ENCODE assay signal across 1 cellular context in the genomic region with DNA sequence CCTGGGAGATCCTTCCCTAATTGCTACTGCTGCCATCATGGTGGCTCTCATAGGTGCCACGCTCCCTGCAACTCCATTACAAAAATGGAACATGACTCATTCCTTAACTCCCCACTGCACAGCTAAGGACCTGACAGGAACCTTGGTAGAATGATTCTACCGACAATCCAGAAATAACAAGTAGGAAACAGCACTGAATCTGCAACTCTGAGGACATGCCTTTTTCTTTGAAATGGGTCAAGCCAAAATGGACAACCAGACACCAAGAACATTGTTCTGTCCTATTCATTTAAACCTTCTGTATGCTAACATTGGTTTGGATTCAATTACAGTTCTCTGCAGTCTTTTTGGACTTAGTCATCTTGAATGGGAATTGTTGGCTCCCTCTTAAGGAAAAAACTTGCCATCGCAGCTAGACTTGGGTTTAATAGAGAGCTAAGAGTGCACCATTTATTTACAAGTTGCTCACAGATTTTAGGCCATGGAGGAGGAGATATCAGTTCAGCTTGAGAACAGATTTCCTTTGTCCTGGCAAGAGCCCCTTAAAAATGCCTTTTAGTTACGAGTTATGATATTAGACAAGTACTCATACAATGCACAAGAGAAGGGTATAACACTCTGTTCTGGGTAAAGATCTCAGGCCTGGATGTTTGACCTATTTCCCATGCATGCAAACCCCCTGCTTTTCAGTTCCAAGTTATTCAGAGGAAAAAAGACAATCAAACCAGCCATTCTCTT.
TF ChIP-seq lines count a peak whose summit lies in the region.

No MANE protein-coding gene starts in this region.

TF ChIP-seq in GM12878, 131 proteins besides CTCF, POLR2A, EP300 and RAD21 (continued from another document):
- TF ChIP-seq PAX5 (IDR thresholded peaks at IDR 0.05; ENCODE audit: borderline replicate concordance, low read depth, low read length) (no peak), ETV6 (conservative IDR thresholded peaks at IDR 0.05 in 1 of 2, IDR thresholded peaks at IDR 0.05 in 1 of 2; ENCODE audit: borderline replicate concordance in 1 of 2, low read depth in 1 of 2) (no peak; a peak in 1 of 4 replicates), HCFC1 (IDR thresholded peaks at IDR 0.05; ENCODE audit: low read length) (no peak), TCF12 (IDR thresholded peaks at IDR 0.05; ENCODE audit: low read depth, low read length) (no peak), SMAD5 (IDR thresholded peaks at IDR 0.05; ENCODE audit: low read depth) (no peak), MTA3 (IDR thresholded peaks at IDR 0.05; ENCODE audit: borderline replicate concordance, low read length) (peak; percentile 53; the same call in 1 of the 2 replicates), NFIC (IDR thresholded peaks at IDR 0.05; ENCODE audit: low read depth, low read length) (peak; percentile 47; the same call in 1 of the 2 replicates), HDAC6 (IDR thresholded peaks at IDR 0.05; ENCODE audit: unreplicated experiment) (no peak), JUND (IDR thresholded peaks at IDR 0.05; ENCODE audit: low read depth, low read length) (no peak), RUNX3 (IDR thresholded peaks at IDR 0.05; ENCODE audit: low read length) (peak; percentile 28; the same call in 1 of the 2 replicates), IKZF2 (IDR thresholded peaks at IDR 0.05) (0 out of 4 replicates have a peak, but pooled peaks of 1 of the 2 experiments have one; percentile 11), IRF4 (IDR thresholded peaks at IDR 0.05; ENCODE audit: low read depth, low read length) (no peak; the same call in 1 of the 2 replicates), ATF7 (IDR thresholded peaks at IDR 0.05; ENCODE audit: low read depth) (no peak), RFX5 (IDR thresholded peaks at IDR 0.05; ENCODE audit: low read depth, low read length) (no peak), RCOR1 (conservative IDR thresholded peaks at IDR 0.05; ENCODE audit: low read depth, low read length) (no peak), EED (IDR thresholded peaks at IDR 0.05; ENCODE audit: low read depth) (peak; percentile 58; the same call in 1 of the 2 replicates), RELA (IDR thresholded peaks at IDR 0.05; ENCODE audit: borderline replicate concordance, partially characterized antibody) (no peak)
- TF ChIP-seq, protein P1, sequence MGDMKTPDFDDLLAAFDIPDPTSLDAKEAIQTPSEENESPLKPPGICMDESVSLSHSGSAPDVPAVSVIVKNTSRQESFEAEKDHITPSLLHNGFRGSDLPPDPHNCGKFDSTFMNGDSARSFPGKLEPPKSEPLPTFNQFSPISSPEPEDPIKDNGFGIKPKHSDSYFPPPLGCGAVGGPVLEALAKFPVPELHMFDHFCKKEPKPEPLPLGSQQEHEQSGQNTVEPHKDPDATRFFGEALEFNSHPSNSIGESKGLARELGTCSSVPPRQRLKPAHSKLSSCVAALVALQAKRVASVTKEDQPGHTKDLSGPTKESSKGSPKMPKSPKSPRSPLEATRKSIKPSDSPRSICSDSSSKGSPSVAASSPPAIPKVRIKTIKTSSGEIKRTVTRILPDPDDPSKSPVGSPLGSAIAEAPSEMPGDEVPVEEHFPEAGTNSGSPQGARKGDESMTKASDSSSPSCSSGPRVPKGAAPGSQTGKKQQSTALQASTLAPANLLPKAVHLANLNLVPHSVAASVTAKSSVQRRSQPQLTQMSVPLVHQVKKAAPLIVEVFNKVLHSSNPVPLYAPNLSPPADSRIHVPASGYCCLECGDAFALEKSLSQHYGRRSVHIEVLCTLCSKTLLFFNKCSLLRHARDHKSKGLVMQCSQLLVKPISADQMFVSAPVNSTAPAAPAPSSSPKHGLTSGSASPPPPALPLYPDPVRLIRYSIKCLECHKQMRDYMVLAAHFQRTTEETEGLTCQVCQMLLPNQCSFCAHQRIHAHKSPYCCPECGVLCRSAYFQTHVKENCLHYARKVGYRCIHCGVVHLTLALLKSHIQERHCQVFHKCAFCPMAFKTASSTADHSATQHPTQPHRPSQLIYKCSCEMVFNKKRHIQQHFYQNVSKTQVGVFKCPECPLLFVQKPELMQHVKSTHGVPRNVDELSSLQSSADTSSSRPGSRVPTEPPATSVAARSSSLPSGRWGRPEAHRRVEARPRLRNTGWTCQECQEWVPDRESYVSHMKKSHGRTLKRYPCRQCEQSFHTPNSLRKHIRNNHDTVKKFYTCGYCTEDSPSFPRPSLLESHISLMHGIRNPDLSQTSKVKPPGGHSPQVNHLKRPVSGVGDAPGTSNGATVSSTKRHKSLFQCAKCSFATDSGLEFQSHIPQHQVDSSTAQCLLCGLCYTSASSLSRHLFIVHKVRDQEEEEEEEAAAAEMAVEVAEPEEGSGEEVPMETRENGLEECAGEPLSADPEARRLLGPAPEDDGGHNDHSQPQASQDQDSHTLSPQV (IDR thresholded peaks at IDR 0.05) = no peak
- TF ChIP-seq, protein P2, sequence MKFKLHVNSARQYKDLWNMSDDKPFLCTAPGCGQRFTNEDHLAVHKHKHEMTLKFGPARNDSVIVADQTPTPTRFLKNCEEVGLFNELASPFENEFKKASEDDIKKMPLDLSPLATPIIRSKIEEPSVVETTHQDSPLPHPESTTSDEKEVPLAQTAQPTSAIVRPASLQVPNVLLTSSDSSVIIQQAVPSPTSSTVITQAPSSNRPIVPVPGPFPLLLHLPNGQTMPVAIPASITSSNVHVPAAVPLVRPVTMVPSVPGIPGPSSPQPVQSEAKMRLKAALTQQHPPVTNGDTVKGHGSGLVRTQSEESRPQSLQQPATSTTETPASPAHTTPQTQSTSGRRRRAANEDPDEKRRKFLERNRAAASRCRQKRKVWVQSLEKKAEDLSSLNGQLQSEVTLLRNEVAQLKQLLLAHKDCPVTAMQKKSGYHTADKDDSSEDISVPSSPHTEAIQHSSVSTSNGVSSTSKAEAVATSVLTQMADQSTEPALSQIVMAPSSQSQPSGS (IDR thresholded peaks at IDR 0.05; ENCODE audit: low read length) = peak; percentile 18; the same call in 1 of the 2 replicates
- TF ChIP-seq, protein P3, sequence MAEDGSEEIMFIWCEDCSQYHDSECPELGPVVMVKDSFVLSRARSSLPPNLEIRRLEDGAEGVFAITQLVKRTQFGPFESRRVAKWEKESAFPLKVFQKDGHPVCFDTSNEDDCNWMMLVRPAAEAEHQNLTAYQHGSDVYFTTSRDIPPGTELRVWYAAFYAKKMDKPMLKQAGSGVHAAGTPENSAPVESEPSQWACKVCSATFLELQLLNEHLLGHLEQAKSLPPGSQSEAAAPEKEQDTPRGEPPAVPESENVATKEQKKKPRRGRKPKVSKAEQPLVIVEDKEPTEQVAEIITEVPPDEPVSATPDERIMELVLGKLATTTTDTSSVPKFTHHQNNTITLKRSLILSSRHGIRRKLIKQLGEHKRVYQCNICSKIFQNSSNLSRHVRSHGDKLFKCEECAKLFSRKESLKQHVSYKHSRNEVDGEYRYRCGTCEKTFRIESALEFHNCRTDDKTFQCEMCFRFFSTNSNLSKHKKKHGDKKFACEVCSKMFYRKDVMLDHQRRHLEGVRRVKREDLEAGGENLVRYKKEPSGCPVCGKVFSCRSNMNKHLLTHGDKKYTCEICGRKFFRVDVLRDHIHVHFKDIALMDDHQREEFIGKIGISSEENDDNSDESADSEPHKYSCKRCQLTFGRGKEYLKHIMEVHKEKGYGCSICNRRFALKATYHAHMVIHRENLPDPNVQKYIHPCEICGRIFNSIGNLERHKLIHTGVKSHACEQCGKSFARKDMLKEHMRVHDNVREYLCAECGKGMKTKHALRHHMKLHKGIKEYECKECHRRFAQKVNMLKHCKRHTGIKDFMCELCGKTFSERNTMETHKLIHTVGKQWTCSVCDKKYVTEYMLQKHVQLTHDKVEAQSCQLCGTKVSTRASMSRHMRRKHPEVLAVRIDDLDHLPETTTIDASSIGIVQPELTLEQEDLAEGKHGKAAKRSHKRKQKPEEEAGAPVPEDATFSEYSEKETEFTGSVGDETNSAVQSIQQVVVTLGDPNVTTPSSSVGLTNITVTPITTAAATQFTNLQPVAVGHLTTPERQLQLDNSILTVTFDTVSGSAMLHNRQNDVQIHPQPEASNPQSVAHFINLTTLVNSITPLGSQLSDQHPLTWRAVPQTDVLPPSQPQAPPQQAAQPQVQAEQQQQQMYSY (CRISPR knock-in tag; IDR thresholded peaks at IDR 0.05) = no peak
- TF ChIP-seq, protein P4, sequence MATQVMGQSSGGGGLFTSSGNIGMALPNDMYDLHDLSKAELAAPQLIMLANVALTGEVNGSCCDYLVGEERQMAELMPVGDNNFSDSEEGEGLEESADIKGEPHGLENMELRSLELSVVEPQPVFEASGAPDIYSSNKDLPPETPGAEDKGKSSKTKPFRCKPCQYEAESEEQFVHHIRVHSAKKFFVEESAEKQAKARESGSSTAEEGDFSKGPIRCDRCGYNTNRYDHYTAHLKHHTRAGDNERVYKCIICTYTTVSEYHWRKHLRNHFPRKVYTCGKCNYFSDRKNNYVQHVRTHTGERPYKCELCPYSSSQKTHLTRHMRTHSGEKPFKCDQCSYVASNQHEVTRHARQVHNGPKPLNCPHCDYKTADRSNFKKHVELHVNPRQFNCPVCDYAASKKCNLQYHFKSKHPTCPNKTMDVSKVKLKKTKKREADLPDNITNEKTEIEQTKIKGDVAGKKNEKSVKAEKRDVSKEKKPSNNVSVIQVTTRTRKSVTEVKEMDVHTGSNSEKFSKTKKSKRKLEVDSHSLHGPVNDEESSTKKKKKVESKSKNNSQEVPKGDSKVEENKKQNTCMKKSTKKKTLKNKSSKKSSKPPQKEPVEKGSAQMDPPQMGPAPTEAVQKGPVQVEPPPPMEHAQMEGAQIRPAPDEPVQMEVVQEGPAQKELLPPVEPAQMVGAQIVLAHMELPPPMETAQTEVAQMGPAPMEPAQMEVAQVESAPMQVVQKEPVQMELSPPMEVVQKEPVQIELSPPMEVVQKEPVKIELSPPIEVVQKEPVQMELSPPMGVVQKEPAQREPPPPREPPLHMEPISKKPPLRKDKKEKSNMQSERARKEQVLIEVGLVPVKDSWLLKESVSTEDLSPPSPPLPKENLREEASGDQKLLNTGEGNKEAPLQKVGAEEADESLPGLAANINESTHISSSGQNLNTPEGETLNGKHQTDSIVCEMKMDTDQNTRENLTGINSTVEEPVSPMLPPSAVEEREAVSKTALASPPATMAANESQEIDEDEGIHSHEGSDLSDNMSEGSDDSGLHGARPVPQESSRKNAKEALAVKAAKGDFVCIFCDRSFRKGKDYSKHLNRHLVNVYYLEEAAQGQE (IDR thresholded peaks at IDR 0.05; ENCODE audit: low read depth, low read length) = no peak
- TF ChIP-seq, protein P5, sequence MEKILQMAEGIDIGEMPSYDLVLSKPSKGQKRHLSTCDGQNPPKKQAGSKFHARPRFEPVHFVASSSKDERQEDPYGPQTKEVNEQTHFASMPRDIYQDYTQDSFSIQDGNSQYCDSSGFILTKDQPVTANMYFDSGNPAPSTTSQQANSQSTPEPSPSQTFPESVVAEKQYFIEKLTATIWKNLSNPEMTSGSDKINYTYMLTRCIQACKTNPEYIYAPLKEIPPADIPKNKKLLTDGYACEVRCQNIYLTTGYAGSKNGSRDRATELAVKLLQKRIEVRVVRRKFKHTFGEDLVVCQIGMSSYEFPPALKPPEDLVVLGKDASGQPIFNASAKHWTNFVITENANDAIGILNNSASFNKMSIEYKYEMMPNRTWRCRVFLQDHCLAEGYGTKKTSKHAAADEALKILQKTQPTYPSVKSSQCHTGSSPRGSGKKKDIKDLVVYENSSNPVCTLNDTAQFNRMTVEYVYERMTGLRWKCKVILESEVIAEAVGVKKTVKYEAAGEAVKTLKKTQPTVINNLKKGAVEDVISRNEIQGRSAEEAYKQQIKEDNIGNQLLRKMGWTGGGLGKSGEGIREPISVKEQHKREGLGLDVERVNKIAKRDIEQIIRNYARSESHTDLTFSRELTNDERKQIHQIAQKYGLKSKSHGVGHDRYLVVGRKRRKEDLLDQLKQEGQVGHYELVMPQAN (conservative IDR thresholded peaks at IDR 0.05) = no peak
- TF ChIP-seq, protein P6, sequence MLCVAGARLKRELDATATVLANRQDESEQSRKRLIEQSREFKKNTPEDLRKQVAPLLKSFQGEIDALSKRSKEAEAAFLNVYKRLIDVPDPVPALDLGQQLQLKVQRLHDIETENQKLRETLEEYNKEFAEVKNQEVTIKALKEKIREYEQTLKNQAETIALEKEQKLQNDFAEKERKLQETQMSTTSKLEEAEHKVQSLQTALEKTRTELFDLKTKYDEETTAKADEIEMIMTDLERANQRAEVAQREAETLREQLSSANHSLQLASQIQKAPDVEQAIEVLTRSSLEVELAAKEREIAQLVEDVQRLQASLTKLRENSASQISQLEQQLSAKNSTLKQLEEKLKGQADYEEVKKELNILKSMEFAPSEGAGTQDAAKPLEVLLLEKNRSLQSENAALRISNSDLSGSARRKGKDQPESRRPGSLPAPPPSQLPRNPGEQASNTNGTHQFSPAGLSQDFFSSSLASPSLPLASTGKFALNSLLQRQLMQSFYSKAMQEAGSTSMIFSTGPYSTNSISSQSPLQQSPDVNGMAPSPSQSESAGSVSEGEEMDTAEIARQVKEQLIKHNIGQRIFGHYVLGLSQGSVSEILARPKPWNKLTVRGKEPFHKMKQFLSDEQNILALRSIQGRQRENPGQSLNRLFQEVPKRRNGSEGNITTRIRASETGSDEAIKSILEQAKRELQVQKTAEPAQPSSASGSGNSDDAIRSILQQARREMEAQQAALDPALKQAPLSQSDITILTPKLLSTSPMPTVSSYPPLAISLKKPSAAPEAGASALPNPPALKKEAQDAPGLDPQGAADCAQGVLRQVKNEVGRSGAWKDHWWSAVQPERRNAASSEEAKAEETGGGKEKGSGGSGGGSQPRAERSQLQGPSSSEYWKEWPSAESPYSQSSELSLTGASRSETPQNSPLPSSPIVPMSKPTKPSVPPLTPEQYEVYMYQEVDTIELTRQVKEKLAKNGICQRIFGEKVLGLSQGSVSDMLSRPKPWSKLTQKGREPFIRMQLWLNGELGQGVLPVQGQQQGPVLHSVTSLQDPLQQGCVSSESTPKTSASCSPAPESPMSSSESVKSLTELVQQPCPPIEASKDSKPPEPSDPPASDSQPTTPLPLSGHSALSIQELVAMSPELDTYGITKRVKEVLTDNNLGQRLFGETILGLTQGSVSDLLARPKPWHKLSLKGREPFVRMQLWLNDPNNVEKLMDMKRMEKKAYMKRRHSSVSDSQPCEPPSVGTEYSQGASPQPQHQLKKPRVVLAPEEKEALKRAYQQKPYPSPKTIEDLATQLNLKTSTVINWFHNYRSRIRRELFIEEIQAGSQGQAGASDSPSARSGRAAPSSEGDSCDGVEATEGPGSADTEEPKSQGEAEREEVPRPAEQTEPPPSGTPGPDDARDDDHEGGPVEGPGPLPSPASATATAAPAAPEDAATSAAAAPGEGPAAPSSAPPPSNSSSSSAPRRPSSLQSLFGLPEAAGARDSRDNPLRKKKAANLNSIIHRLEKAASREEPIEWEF (IDR thresholded peaks at IDR 0.05; ENCODE audit: insufficient replicate concordance, low read depth, low read length) = no peak
TF ChIP-seq in GM12878: peak in this region for 9.
